ENCODE assay signal across 8 cellular contexts in genomic region chr1:153659175-153659534, GRCh38. TPM values are rescaled to one million over a fixed set of nuclear protein-coding genes. Genes with fewer than 3 reads are reported as not detected.
DNase-seq lines count a peak whose midpoint lies in the region; ATAC-seq and TF ChIP-seq lines count a peak whose summit lies in the region.

No MANE protein-coding gene starts in this region.

- DNase-seq in AG04450 (ENCODE audit: low read depth, low spot score) (no peak), chondrocyte (ENCODE audit: low spot score) (peak; percentile 21), HK-2 (ENCODE audit: unreplicated experiment) (no peak), AML-193 (lab: John Stamatoyannopoulos, UW) (no peak)

- H3K4me3 ChIP-seq in AG04450 (ENCODE audit: low read depth, low read length) (peak overlapping the region; percentile 92), muscle layer of colon (ENCODE audit: low read depth in 1 of 2, low read length in 2 of 2) (peak overlapping the region; percentile 90 to 93)

- H3K4me1 ChIP-seq in muscle layer of colon (ENCODE audit: insufficient read depth, low read length): peaks cover 13% of the 10 kb centered on the region

- H3K4me3 Mint-ChIP-seq in IgD-negative memory B cell: peak overlapping the region; percentile 92 to 97 (median 96)
- peak overlapping the region; percentile 95 for H3K4me3 Mint-ChIP-seq in chondrocyte (ENCODE audit: unreplicated experiment)

- H3K27me3 Mint-ChIP-seq in IgD-negative memory B cell: no peaks in the 10 kb centered on the region
- no peaks in the 10 kb centered on the region for H3K27me3 Mint-ChIP-seq in chondrocyte (ENCODE audit: low read depth)

- H3K27ac Mint-ChIP-seq in IgD-negative memory B cell (peak overlapping the region; percentile 91 to 96 (median 91)), chondrocyte (ENCODE audit: unreplicated experiment) (peak overlapping the region; percentile 94)

- H3K9me3 Mint-ChIP-seq in IgD-negative memory B cell: no peaks in the 10 kb centered on the region
- no peaks in the 10 kb centered on the region for H3K9me3 Mint-ChIP-seq in chondrocyte (ENCODE audit: low read depth)

- H3K9ac ChIP-seq in muscle layer of colon (ENCODE audit: low read length): peak overlapping the region; percentile 96

- H3K27ac ChIP-seq in AG04450 (ENCODE audit: low read depth, low read length): no peak overlapping the region
- H3K27ac ChIP-seq in muscle layer of colon (ENCODE audit: low read depth, low read length): peak overlapping the region; percentile 98

- no peaks in the 10 kb centered on the region for H3K9me3 ChIP-seq in AG04450 (ENCODE audit: control insufficient read depth, insufficient read depth, low read length)
- no peaks in the 10 kb centered on the region for H3K9me3 ChIP-seq in muscle layer of colon (ENCODE audit: low read length)

- POLR2A ChIA-PET in AG04450 (lab: Yijun Ruan, JAX): interaction anchor here (1.5 kb wide), 1 partner anchor 25 kb away, joined by 10 read pairs; the partner anchor contains the start of gene CHTOP

- H3K27me3 ChIP-seq in AG04450 (ENCODE audit: control insufficient read depth, insufficient read depth, low read length) (no peaks in the 10 kb centered on the region), muscle layer of colon (ENCODE audit: control insufficient read depth in 1 of 2, insufficient read depth in 2 of 2, low read length in 2 of 2) (no peaks in the 10 kb centered on the region)

- CTCF ChIA-PET in AG04450 (lab: Charles Lee): interaction anchor here (0.7 to 1.9 kb wide), 6 partner anchors 31 to 486 kb away, joined by 3 to 8 read pairs (median 6); partner anchors contain the start of genes S100A1 and S100A13

- peaks cover 36% of the 10 kb centered on the region for H3K36me3 ChIP-seq in muscle layer of colon (ENCODE audit: insufficient read depth, low read length)

- ATAC-seq in HG03108 (IDR thresholded peaks at IDR 0.05; ENCODE audit: unreplicated experiment) (no peak), GM19324 (IDR thresholded peaks at IDR 0.05; ENCODE audit: low FRiP score, unreplicated experiment) (no peak)

- H3K4me1 Mint-ChIP-seq in IgD-negative memory B cell (peaks cover 9 to 11% (median 10%) of the 10 kb centered on the region in 3 donors), chondrocyte (ENCODE audit: low read depth) (peaks cover 12% of the 10 kb centered on the region)

- peaks cover 4% of the 10 kb centered on the region for H3K36me3 Mint-ChIP-seq in IgD-negative memory B cell
- H3K36me3 Mint-ChIP-seq in chondrocyte (ENCODE audit: low read depth): peaks cover 11% of the 10 kb centered on the region

- TF ChIP-seq CTCF in AG04450 (IDR thresholded peaks at IDR 0.05; ENCODE audit: low read depth, low read length) (no peak), chondrocyte (IDR thresholded peaks at IDR 0.05) (no peak)

RNA-seq across cellular contexts. Expression of gene SNAPIN, which starts 0.7 kb away (rescaled TPM):
- polyA plus RNA-seq in AG04450 (2011; rRNA removed) (54.1 and 56.8 TPM in 2 replicates), IgD-negative memory B cell (74.5 TPM)
- 19.2 and 25.0 TPM in 2 replicates for polyA minus RNA-seq in AG04450 (2011; rRNA and poly(A)+ RNA removed)
- total RNA-seq in chondrocyte: 31.1 to 41.8 TPM (median 35.9 TPM) in 3 replicates

RNA-seq across cellular contexts. Expression of gene ILF2, which starts 11.6 kb away (rescaled TPM):
- polyA plus RNA-seq in AG04450 (2011; rRNA removed): 308 and 326 TPM in 2 replicates
- 227 and 232 TPM in 2 replicates for polyA minus RNA-seq in AG04450 (2011; rRNA and poly(A)+ RNA removed)
- 106 TPM for polyA plus RNA-seq in IgD-negative memory B cell
- total RNA-seq in chondrocyte: 120 to 164 TPM (median 122 TPM) in 3 replicates

RNA-seq across cellular contexts. Expression of gene NPR1, which starts 19.3 kb away (rescaled TPM):
- polyA plus RNA-seq in AG04450 (2011; rRNA removed) (0.02 TPM in 1 of 2 replicates, not detected in the other), IgD-negative memory B cell (not detected)
- not detected in 2 replicates for polyA minus RNA-seq in AG04450 (2011; rRNA and poly(A)+ RNA removed)
- total RNA-seq in chondrocyte: 0.21 to 0.27 TPM in 2 of 3 replicates, not detected in the other

RNA-seq across cellular contexts. Expression of gene CHTOP, which starts 25.3 kb away (rescaled TPM):
- 49.2 and 59.5 TPM in 2 replicates for polyA plus RNA-seq in AG04450 (2011; rRNA removed)
- 30.2 and 38.7 TPM in 2 replicates for polyA minus RNA-seq in AG04450 (2011; rRNA and poly(A)+ RNA removed)
- polyA plus RNA-seq in IgD-negative memory B cell: 78.6 TPM
- total RNA-seq in chondrocyte: 44.4 to 56.9 TPM (median 47.9 TPM) in 3 replicates

RNA-seq across cellular contexts. Expression of gene S100A1, which starts 30.9 kb away (rescaled TPM):
- polyA plus RNA-seq in AG04450 (2011; rRNA removed) (0.21 and 0.31 TPM in 2 replicates), IgD-negative memory B cell (not detected)
- 0.46 and 1.00 TPM in 2 replicates for polyA minus RNA-seq in AG04450 (2011; rRNA and poly(A)+ RNA removed)
- 1.2 to 1.5 TPM (median 1.3 TPM) in 3 replicates for total RNA-seq in chondrocyte
